24 cellular contexts compared by ENCODE assay signal in the genomic region with DNA sequence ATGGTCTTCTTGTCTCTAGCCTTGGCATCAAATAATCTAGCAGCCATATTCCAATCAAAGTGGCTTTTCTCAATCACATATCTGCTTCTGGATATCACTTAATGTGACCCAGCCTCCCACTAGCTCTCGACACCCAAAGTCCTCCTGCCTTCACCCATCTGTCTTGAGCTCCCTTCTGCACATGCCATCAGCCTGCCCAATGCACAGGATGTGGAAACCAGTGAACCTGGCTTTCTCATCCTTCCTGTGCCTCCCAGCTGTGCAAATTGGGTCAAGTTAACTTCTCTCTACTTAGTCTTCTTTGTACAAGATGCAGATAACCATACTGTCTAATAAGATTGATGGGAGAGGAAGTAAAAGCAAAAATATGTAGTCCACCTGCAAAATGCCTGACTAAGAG.
"Had no signal": no experiment of that assay in that cellular context is flagged by ENCODE, and none has a peak within 500 bp of the region (broad histone marks: within the 10 kb centered on the region; RNA-seq: fewer than 3 reads in every experiment).

No MANE protein-coding gene starts in this region.

- H3K4me3 ChIP-seq: breast epithelium had no signal

- H3K27ac ChIP-seq: breast epithelium had no signal

- H3K27me3 Mint-ChIP-seq: activated CD4-positive, alpha-beta memory T cell treated with anti-CD3 and anti-CD28 coated beads for 36 hours; activated T-helper 17 cell treated with anti-CD3 and anti-CD28 coated beads, Interleukin-2, amount 50 U/mL, for 72 hours had no signal

- DNase-seq: activated B cell treated with CpG ODN at 0.5 μM for 24 hours; activated CD4-positive, alpha-beta memory T cell treated with anti-CD3 and anti-CD28 coated beads for 36 hours; activated CD4-positive, alpha-beta T cell treated with anti-CD3 and anti-CD28 coated beads for 1 hour; activated CD4-positive, alpha-beta T cell treated with anti-CD3 and anti-CD28 coated beads, Interleukin-2, amount 10 ng/mL, durations not matched to agents 7 days and 5 days; activated CD8-positive, alpha-beta memory T cell treated with anti-CD3 and anti-CD28 coated beads for 24 hours; activated gamma-delta T cell treated with Interleukin-2 at 50 U/mL for 16 hours; activated naive CD4-positive, alpha-beta T cell treated with anti-CD3 and anti-CD28 coated beads, Interleukin-2, amount 50 U/mL, for 16 hours; activated T-cell treated with anti-CD3 and anti-CD28 coated beads, Interleukin-2, amount 50 U/mL, for 4 hours; aorta; caudate nucleus; cortex of kidney; MM.1S; NCI-H1105 treated with DMSO at 0.1 percent for 48 hours; NCI-H1436 treated with DMSO at 0.1 percent for 48 hours; NCI-H187 treated with DMSO at 0.1 percent for 48 hours; NCI-H2081 treated with DMSO at 0.1 percent for 48 hours; NCI-H446; NCI-H524; PC-3; SHP77; T1000 had no signal

- H3K27me3 ChIP-seq: breast epithelium had no signal

- H3K9me3 ChIP-seq: breast epithelium had no signal

- H3K27ac Mint-ChIP-seq: activated B cell treated with CpG ODN at 0.5 μM for 24 hours; activated CD4-positive, alpha-beta memory T cell treated with anti-CD3 and anti-CD28 coated beads for 36 hours; activated CD4-positive, alpha-beta T cell treated with anti-CD3 and anti-CD28 coated beads, Interleukin-2, amount 10 ng/mL, durations not matched to agents 7 days and 5 days; activated T-helper 17 cell treated with anti-CD3 and anti-CD28 coated beads, Interleukin-2, amount 50 U/mL, for 72 hours; T-helper 1 cell treated with Interleukin-12 subunit alpha and Interleukin-12 subunit beta and Interleukin-4 antibody, amounts not matched to agents 30 μg/mL and 1 μg/mL, for 36 hours had no signal

- H3K36me3 ChIP-seq: breast epithelium had no signal

- ATAC-seq: activated T-cell treated with anti-CD3 and anti-CD28 coated beads, Interleukin-2, amount 50 U/mL, for 4 hours; activated T-helper 17 cell treated with anti-CD3 and anti-CD28 coated beads, Interleukin-2, amount 50 U/mL, for 72 hours; PC-3 had no signal

- H3K4me3 Mint-ChIP-seq: activated B cell treated with CpG ODN at 0.5 μM for 24 hours; activated CD4-positive, alpha-beta memory T cell treated with anti-CD3 and anti-CD28 coated beads for 36 hours; activated CD4-positive, alpha-beta T cell treated with anti-CD3 and anti-CD28 coated beads, Interleukin-2, amount 10 ng/mL, durations not matched to agents 7 days and 5 days; activated T-cell treated with anti-CD3 and anti-CD28 coated beads, Interleukin-2, amount 50 U/mL, for 4 hours; activated T-helper 17 cell treated with anti-CD3 and anti-CD28 coated beads, Interleukin-2, amount 50 U/mL, for 72 hours; T-helper 1 cell treated with Interleukin-12 subunit alpha and Interleukin-12 subunit beta and Interleukin-4 antibody, amounts not matched to agents 30 μg/mL and 1 μg/mL, for 36 hours had no signal
